ENCODE assay signal across 20 cellular contexts in the genomic region with DNA sequence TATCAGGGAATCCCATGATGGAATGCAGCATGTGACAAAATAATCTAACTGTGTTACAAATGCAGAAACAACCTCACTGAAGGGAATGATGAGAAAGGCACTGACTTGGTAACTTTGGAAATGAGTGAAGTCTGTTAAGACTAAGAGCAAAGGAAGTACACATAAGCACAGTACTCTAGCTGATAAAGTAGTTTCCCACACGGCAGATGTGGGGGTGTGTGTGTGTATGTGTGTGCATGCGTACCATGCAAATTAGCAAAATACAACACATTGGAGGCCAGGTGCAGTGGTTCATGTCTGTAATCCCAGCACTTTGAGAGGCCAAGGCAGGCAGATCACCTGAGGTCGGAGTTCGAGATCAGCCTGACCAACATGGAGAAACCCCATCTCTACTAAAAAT. TPM values are rescaled to one million over a fixed set of nuclear protein-coding genes. Genes with fewer than 3 reads are reported as not detected.
A peak's percentile ranks its signal among the peaks of the same experiment; 100 is the strongest.
DNase-seq lines count a peak whose midpoint lies in the region; TF ChIP-seq lines count a peak whose summit lies in the region.
"Had no signal": no experiment of that assay in that cellular context is flagged by ENCODE, and none has a peak within 500 bp of the region (broad histone marks: within the 10 kb centered on the region; RNA-seq: fewer than 3 reads in every experiment).

No MANE protein-coding gene starts in this region.

- H3K9me2 ChIP-seq in DOHH2 (replicated peaks; ENCODE audit: control insufficient read depth, low read length) (no peaks in the 10 kb centered on the region), OCI-LY7 (ENCODE audit: insufficient read depth, low read length) (no peaks in the 10 kb centered on the region)

- intact Hi-C loops in OCI-LY7 (cut with micrococcal nuclease; ENCODE audit: unreplicated experiment): no loop called here

- H3K4me2 ChIP-seq in DOHH2 (ENCODE audit: low read length) (peak overlapping the region; percentile 40), OCI-LY7 (ENCODE audit: low read length) (peak overlapping the region; percentile 44)
- H3K4me2 ChIP-seq: BLaER1 treated with 17β-estradiol and CSF1 and Interleukin-3, amounts not matched to agents 10 nM and 100 nM; KMS-11 had no signal

- H3K9me3 ChIP-seq in DOHH2 (ENCODE audit: control insufficient read depth, insufficient read depth, low read length) (0 out of 2 replicates have a peak, but pooled peaks cover 4% of the 10 kb centered on the region), OCI-LY7 (ENCODE audit: low read length) (peaks cover 7% of the 10 kb centered on the region; the same call in 1 of the 2 replicates)
- H3K9me3 ChIP-seq: Peyer's patch had no signal

- H4K20me1 ChIP-seq in DOHH2 (ENCODE audit: control insufficient read depth, insufficient read depth, low read depth, low read length): no peaks in the 10 kb centered on the region
- H4K20me1 ChIP-seq in OCI-LY7 (ENCODE audit: insufficient read depth, low read length): no peaks in the 10 kb centered on the region
- H4K20me1 ChIP-seq: BLaER1 treated with 17β-estradiol and CSF1 and Interleukin-3, amounts not matched to agents 10 nM and 100 nM had no signal

- H3K4me3 ChIP-seq in DOHH2 (ENCODE audit: low read length): no peak overlapping the region
- no peak overlapping the region for H3K4me3 ChIP-seq in OCI-LY7 (ENCODE audit: low read depth, low read length, poor library complexity, severe bottlenecking)
- H3K4me3 ChIP-seq: BLaER1 treated with 17β-estradiol and CSF1 and Interleukin-3, amounts not matched to agents 10 nM and 100 nM; Peyer's patch had no signal

- H3K27ac ChIP-seq in DOHH2 (ENCODE audit: low read depth, low read length) (peak overlapping the region; percentile 30; the same call in 1 of the 2 replicates), OCI-LY7 (ENCODE audit: low read depth, low read length, poor library complexity, severe bottlenecking) (peak overlapping the region; percentile 17)
- H3K27ac ChIP-seq: BLaER1 treated with 17β-estradiol and CSF1 and Interleukin-3, amounts not matched to agents 10 nM and 100 nM; KMS-11; Peyer's patch had no signal

- H3K79me2 ChIP-seq in DOHH2 (ENCODE audit: control insufficient read depth, low read length) (no peaks in the 10 kb centered on the region), OCI-LY7 (ENCODE audit: insufficient read depth, low read depth, low read length) (no peaks in the 10 kb centered on the region)

- H3K36me3 ChIP-seq in DOHH2 (ENCODE audit: control insufficient read depth, low read length) (no peaks in the 10 kb centered on the region), OCI-LY7 (ENCODE audit: insufficient read depth, low read length) (no peaks in the 10 kb centered on the region)
- H3K36me3 ChIP-seq: BLaER1 treated with 17β-estradiol and CSF1 and Interleukin-3, amounts not matched to agents 10 nM and 100 nM; Peyer's patch had no signal

- H2AFZ ChIP-seq in OCI-LY7 (ENCODE audit: low read length): peak overlapping the region; percentile 5; the same call in 1 of the 2 replicates

- H3F3A ChIP-seq in DOHH2 (ENCODE audit: control insufficient read depth, insufficient read depth): peaks cover 15% of the 10 kb centered on the region

- H3K4me1 ChIP-seq in DOHH2 (ENCODE audit: control insufficient read depth, low read length) (peaks cover 44% of the 10 kb centered on the region), OCI-LY7 (ENCODE audit: insufficient read depth, low read length, poor library complexity, severe bottlenecking) (peaks cover 34% of the 10 kb centered on the region)
- H3K4me1 ChIP-seq: Peyer's patch had no signal

- peak; percentile 86 for DNase-seq in OCI-LY7 (ENCODE audit: low spot score)
- DNase-seq in COR-L47 (lab: John Stamatoyannopoulos, UW): no peak
- no peak for DNase-seq in SKM-1 treated with dmso at 0.1 percent for 144 hours (lab: John Stamatoyannopoulos, UW; ENCODE audit: unreplicated experiment)
- DNase-seq: 8988T; CD4-positive, alpha-beta memory T cell; DND-41; GOT3; NCI-H1105; NCI-H2029 treated with DMSO at 0.1 percent for 48 hours; NCI-H2171; NCI-H345; NCI-H524 treated with DMSO at 0.1 percent for 48 hours; NCI-H82; Peyer's patch had no signal

- H3K27me3 ChIP-seq in DOHH2 (ENCODE audit: control insufficient read depth, low read length): no peaks in the 10 kb centered on the region
- H3K27me3 ChIP-seq: BLaER1 treated with 17β-estradiol and CSF1 and Interleukin-3, amounts not matched to agents 10 nM and 100 nM; Peyer's patch had no signal

- POLR2A ChIA-PET in OCI-LY7 (lab: Charles Lee): interaction anchor here (0.7 to 1.9 kb wide), 3 partner anchors 11 to 91 kb away, joined by 3 to 7 read pairs (median 5); partner anchors contain the start of gene PSMD13

- no peak for TF ChIP-seq CTCF in DOHH2 (IDR thresholded peaks at IDR 0.05; ENCODE audit: low read depth, low read length, poor library complexity, severe bottlenecking)
- TF ChIP-seq CTCF in OCI-LY7 (conservative IDR thresholded peaks at IDR 0.05; ENCODE audit: low read length): no peak

- no TSS peak for BruUV-seq in OCI-LY7 (replicated peaks; lab: Mats Ljungman, UMichigan)

- CTCF ChIA-PET in OCI-LY7 (lab: Charles Lee; ENCODE audit: unreplicated experiment): interaction anchor here (0.5 to 1.6 kb wide), 2 partner anchors 11 to 103 kb away, joined by 3 to 7 read pairs; no protein-coding TSS in a partner anchor

RNA-seq across cellular contexts. Expression of gene NLRP6, which starts 16.6 kb away (rescaled TPM):
- total RNA-seq in OCI-LY7 (2014; rRNA removed; shearing (Covaris generic)): 0.25 and 0.39 TPM in 2 replicates
- total RNA-seq in OCI-LY7 (2022): 0.65 and 2.0 TPM in 2 replicates
- total RNA-seq: G401, HT1080 had no signal

RNA-seq across cellular contexts. Expression of gene PSMD13, which starts 24.8 kb away (rescaled TPM):
- total RNA-seq in OCI-LY7 (2014; rRNA removed; shearing (Covaris generic)): 146 and 156 TPM in 2 replicates
- total RNA-seq in OCI-LY7 (2022): 134 and 154 TPM in 2 replicates

RNA-seq across cellular contexts. Expression of gene SIRT3, which starts 25.5 kb away (rescaled TPM):
- total RNA-seq in OCI-LY7 (2014; rRNA removed; shearing (Covaris generic)): 8.5 and 10.3 TPM in 2 replicates
- 18.5 and 21.0 TPM in 2 replicates for total RNA-seq in OCI-LY7 (2022)

RNA-seq across cellular contexts. Expression of gene PGGHG, which starts 27.3 kb away (rescaled TPM):
- 6.3 and 7.0 TPM in 2 replicates for total RNA-seq in OCI-LY7 (2014; rRNA removed; shearing (Covaris generic))
- total RNA-seq in OCI-LY7 (2022): 0.93 and 1.2 TPM in 2 replicates

RNA-seq across cellular contexts. Expression of gene IFITM5, which starts 37.7 kb away (rescaled TPM):
- not detected in 2 replicates for total RNA-seq in OCI-LY7 (2014; rRNA removed; shearing (Covaris generic))
- not detected in 2 replicates for total RNA-seq in OCI-LY7 (2022)
- total RNA-seq: CD4-positive, alpha-beta memory T cell; G401; HT1080; Peyer's patch; T-helper 1 cell treated with Interleukin-12 subunit alpha and Interleukin-12 subunit beta and Interleukin-4 antibody, amounts not matched to agents 30 ng/mL and 1 ng/mL, for 36 hours had no signal
